ENCODE assay signal across 20 cellular contexts in the genomic region with DNA sequence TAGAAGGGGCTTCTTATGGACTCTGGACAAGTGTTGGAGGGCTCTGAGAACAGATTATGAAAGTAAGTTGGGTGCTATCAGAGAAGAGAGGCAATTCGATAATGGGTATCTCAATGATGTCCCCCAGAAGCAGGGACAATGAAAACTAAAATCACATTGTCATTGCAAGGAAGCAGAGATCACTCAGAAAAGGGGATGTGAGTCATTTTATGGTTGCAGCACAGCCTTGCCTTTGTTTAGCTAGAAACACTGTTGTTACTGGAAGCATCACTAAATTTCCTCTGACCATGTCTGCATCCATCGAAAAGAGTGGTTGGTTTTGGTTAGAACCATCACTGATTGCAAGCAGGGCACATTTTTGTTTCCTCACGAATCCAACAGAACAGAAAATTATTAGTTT.
DNase-seq lines count a peak whose midpoint lies in the region; ATAC-seq and TF ChIP-seq lines count a peak whose summit lies in the region.
"Had no signal": no experiment of that assay in that cellular context is flagged by ENCODE, and none has a peak within 500 bp of the region (broad histone marks: within the 10 kb centered on the region; RNA-seq: fewer than 3 reads in every experiment).

No MANE protein-coding gene starts in this region.

- H3K4me1 ChIP-seq in BLaER1 treated with 17β-estradiol and CSF1 and Interleukin-3, amounts not matched to agents 10 nM and 100 nM: peaks cover 0 to 30% (median 11%) of the 10 kb centered on the region in 10 experiments; a peak in 10 of 20 replicates
- H3K4me1 ChIP-seq: parathyroid adenoma had no signal

- peak overlapping the region in 10 of 11 experiments; percentile 26 to 91 (median 50); a peak in 15 of 22 replicates for H3K27ac ChIP-seq in BLaER1 treated with 17β-estradiol and CSF1 and Interleukin-3, amounts not matched to agents 10 nM and 100 nM
- H3K27ac ChIP-seq: parathyroid adenoma had no signal

- H3K9me3 ChIP-seq in BLaER1 treated with 17β-estradiol and CSF1 and Interleukin-3, amounts not matched to agents 10 nM and 100 nM (replicated peaks in 1 of 11): peaks cover 4 to 14% (median 9%) of the 10 kb centered on the region in 11 experiments; a peak in 12 of 22 replicates

- H3K36me3 ChIP-seq in BLaER1 treated with 17β-estradiol and CSF1 and Interleukin-3, amounts not matched to agents 10 nM and 100 nM: no peaks in the 10 kb centered on the region

- H3K4me1 Mint-ChIP-seq in activated CD4-positive, alpha-beta T cell treated with anti-CD3 and anti-CD28 coated beads, Interleukin-2, amount 10 ng/mL, durations not matched to agents 24 days and 14 days: no peaks in the 10 kb centered on the region
- no peaks in the 10 kb centered on the region for H3K4me1 Mint-ChIP-seq in CD14-positive monocyte
- H3K4me1 Mint-ChIP-seq: CD4-positive, alpha-beta memory T cell had no signal

- no peaks in the 10 kb centered on the region for H3K36me3 Mint-ChIP-seq in activated CD4-positive, alpha-beta T cell treated with anti-CD3 and anti-CD28 coated beads, Interleukin-2, amount 10 ng/mL, durations not matched to agents 24 days and 14 days (ENCODE audit: low read depth)
- H3K36me3 Mint-ChIP-seq in CD14-positive monocyte: no peaks in the 10 kb centered on the region
- H3K36me3 Mint-ChIP-seq: CD4-positive, alpha-beta memory T cell; naive thymus-derived CD4-positive, alpha-beta T cell had no signal

- H3K27me3 ChIP-seq in BLaER1 treated with 17β-estradiol and CSF1 and Interleukin-3, amounts not matched to agents 10 nM and 100 nM: no peaks in the 10 kb centered on the region

- intact Hi-C loops in activated CD4-positive, alpha-beta T cell treated with anti-CD3 and anti-CD28 coated beads, Interleukin-2, amount 10 ng/mL, durations not matched to agents 24 days and 14 days (cut with micrococcal nuclease): no loop called here
- intact Hi-C loops in CD14-positive monocyte (cut with micrococcal nuclease): no loop called here

- peak; percentile 56 for ATAC-seq in GM18909 (IDR thresholded peaks at IDR 0.05; ENCODE audit: poor library complexity, unreplicated experiment)
- peak; percentile 74 for ATAC-seq in HG03342 (IDR thresholded peaks at IDR 0.05; ENCODE audit: unreplicated experiment)
- ATAC-seq: naive thymus-derived CD4-positive, alpha-beta T cell had no signal

- no peak overlapping the region for H3K4me3 Mint-ChIP-seq in activated CD4-positive, alpha-beta T cell treated with anti-CD3 and anti-CD28 coated beads, Interleukin-2, amount 10 ng/mL, durations not matched to agents 24 days and 14 days
- H3K4me3 Mint-ChIP-seq in CD14-positive monocyte: no peak overlapping the region
- H3K4me3 Mint-ChIP-seq: CD4-positive, alpha-beta memory T cell; H9; naive thymus-derived CD4-positive, alpha-beta T cell had no signal

- H3K4me3 ChIP-seq in BLaER1 treated with 17β-estradiol and CSF1 and Interleukin-3, amounts not matched to agents 10 nM and 100 nM: no peak overlapping the region

- peak overlapping the region in 3 of 11 experiments; percentile 3 to 67 (median 49); a peak in 4 of 22 replicates for H3K9ac ChIP-seq in BLaER1 treated with 17β-estradiol and CSF1 and Interleukin-3, amounts not matched to agents 10 nM and 100 nM
- H3K9ac ChIP-seq: parathyroid adenoma had no signal

- no peak overlapping the region for H3K27ac Mint-ChIP-seq in activated CD4-positive, alpha-beta T cell treated with anti-CD3 and anti-CD28 coated beads, Interleukin-2, amount 10 ng/mL, durations not matched to agents 24 days and 14 days
- no peak overlapping the region for H3K27ac Mint-ChIP-seq in CD14-positive monocyte
- H3K27ac Mint-ChIP-seq: CD4-positive, alpha-beta memory T cell; H9; naive thymus-derived CD4-positive, alpha-beta T cell had no signal

- no peak for TF ChIP-seq CTCF in CD14-positive monocyte (IDR thresholded peaks at IDR 0.05)

- H4K20me1 ChIP-seq in BLaER1 treated with 17β-estradiol and CSF1 and Interleukin-3, amounts not matched to agents 10 nM and 100 nM: no peaks in the 10 kb centered on the region

- peak; percentile 33 for DNase-seq in RPMI7951 (ENCODE audit: low read depth)
- DNase-seq in activated CD4-positive, alpha-beta T cell treated with anti-CD3 and anti-CD28 coated beads, Interleukin-2, amount 10 ng/mL, durations not matched to agents 24 days and 14 days: no peak
- DNase-seq in CD14-positive monocyte (ENCODE audit: low spot score): no peak
- DNase-seq in NCI-H1930 (lab: John Stamatoyannopoulos, UW): no peak
- no peak for DNase-seq in central memory CD4-positive, alpha-beta T cell
- DNase-seq: activated CD4-positive, CD25-positive, alpha-beta regulatory T cell treated with anti-CD3 and anti-CD28 coated beads, Interleukin-2, amount 50 U/mL, for 72 hours; activated effector memory CD4-positive, alpha-beta T cell treated with anti-CD3 and anti-CD28 coated beads, Interleukin-2, amount 50 U/mL, for 16 hours; CD4-positive, alpha-beta memory T cell; DND-41; effector memory CD4-positive, alpha-beta T cell; H9; islet precursor cell; naive thymus-derived CD4-positive, alpha-beta T cell; NCI-H1417; Right ventricle myocardium superior; stimulated activated CD4-positive, alpha-beta T cell treated with anti-CD3 and anti-CD28 coated beads, Interleukin-2, amount 100 ng/mL, for 48 hours had no signal

- no peaks in the 10 kb centered on the region for H3K9me3 Mint-ChIP-seq in activated CD4-positive, alpha-beta T cell treated with anti-CD3 and anti-CD28 coated beads, Interleukin-2, amount 10 ng/mL, durations not matched to agents 24 days and 14 days
- H3K9me3 Mint-ChIP-seq in CD14-positive monocyte: peaks cover 0 to 7% (median 0%) of the 10 kb centered on the region in 7 donors
- H3K9me3 Mint-ChIP-seq: H9 had no signal

- H3K27me3 Mint-ChIP-seq in activated CD4-positive, alpha-beta T cell treated with anti-CD3 and anti-CD28 coated beads, Interleukin-2, amount 10 ng/mL, durations not matched to agents 24 days and 14 days: no peaks in the 10 kb centered on the region
- no peaks in the 10 kb centered on the region for H3K27me3 Mint-ChIP-seq in CD14-positive monocyte (ENCODE audit: low read depth in 3 of 3)
- H3K27me3 Mint-ChIP-seq: CD4-positive, alpha-beta memory T cell; naive thymus-derived CD4-positive, alpha-beta T cell had no signal

- peak overlapping the region in 6 of 11 experiments; percentile 17 to 62 (median 28); a peak in 13 of 22 replicates for H3K4me2 ChIP-seq in BLaER1 treated with 17β-estradiol and CSF1 and Interleukin-3, amounts not matched to agents 10 nM and 100 nM
